19 cellular contexts compared by ENCODE assay signal in genomic region chr10:121284952-121285351, GRCh38.
DNase-seq lines count a peak whose midpoint lies in the region; ATAC-seq and TF ChIP-seq lines count a peak whose summit lies in the region.
"Had no signal": no experiment of that assay in that cellular context is flagged by ENCODE, and none has a peak within 500 bp of the region (broad histone marks: within the 10 kb centered on the region; RNA-seq: fewer than 3 reads in every experiment).

No MANE protein-coding gene starts in this region.

- H3K4me1 Mint-ChIP-seq in MCF 10A (ENCODE audit: insufficient read depth, unreplicated experiment): peaks cover 19% of the 10 kb centered on the region
- H3K4me1 Mint-ChIP-seq: CD14-positive monocyte; central memory CD8-positive, alpha-beta T cell had no signal

- POLR2A ChIA-PET in MCF 10A (lab: Yijun Ruan, JAX): interaction anchor here (0.6 to 1.7 kb wide), 4 partner anchors 14 to 106 kb away, joined by 3 to 6 read pairs (median 4); no protein-coding TSS in a partner anchor

- H3K4me1 ChIP-seq in breast epithelium (no peaks in the 10 kb centered on the region), transverse colon (peaks cover 0 to 72% (median 22%) of the 10 kb centered on the region in 4 donors)
- H3K4me1 ChIP-seq: gastrocnemius medialis, left lung had no signal

- H3K4me3 ChIP-seq in breast epithelium (no peak overlapping the region), transverse colon (no peak overlapping the region)
- H3K4me3 ChIP-seq: gastrocnemius medialis, left lung, suprapubic skin had no signal

- H3K4me3 Mint-ChIP-seq in MCF 10A (ENCODE audit: unreplicated experiment): no peak overlapping the region
- H3K4me3 Mint-ChIP-seq: CD14-positive monocyte; central memory CD8-positive, alpha-beta T cell had no signal

- H3K27me3 ChIP-seq in breast epithelium (peaks cover 0 to 25% of the 10 kb centered on the region in 2 donors), transverse colon (no peaks in the 10 kb centered on the region)
- H3K27me3 ChIP-seq: gastrocnemius medialis, left lung, suprapubic skin had no signal

- H3K9me3 ChIP-seq in breast epithelium (no peaks in the 10 kb centered on the region), transverse colon (no peaks in the 10 kb centered on the region)
- H3K9me3 ChIP-seq: gastrocnemius medialis, left lung, suprapubic skin had no signal

- CTCF ChIA-PET in MCF 10A (lab: Yijun Ruan, JAX): no interaction called here

- no peak for TF ChIP-seq CTCF in MCF 10A (IDR thresholded peaks at IDR 0.05; ENCODE audit: unreplicated experiment)
- TF ChIP-seq CTCF in breast epithelium (IDR thresholded peaks at IDR 0.05): no peak
- no peak for TF ChIP-seq CTCF in transverse colon (IDR thresholded peaks at IDR 0.05)

- no peak for TF ChIP-seq EP300 in transverse colon (IDR thresholded peaks at IDR 0.05; ENCODE audit: low read depth)

- H3K9me3 Mint-ChIP-seq in MCF 10A (ENCODE audit: unreplicated experiment): no peaks in the 10 kb centered on the region
- H3K9me3 Mint-ChIP-seq: central memory CD8-positive, alpha-beta T cell had no signal

- intact Hi-C loops in MCF 10A (cut with micrococcal nuclease): no loop called here
- intact Hi-C loops in breast epithelium (cut with DNase I; ENCODE audit: low total_unique reads): no loop called here
- intact Hi-C loops in transverse colon (cut with DNase I; ENCODE audit: low total_unique reads): no loop called here

- H3K27me3 Mint-ChIP-seq in MCF 10A (ENCODE audit: insufficient read depth, unreplicated experiment): no peaks in the 10 kb centered on the region

- DNase-seq in MCF 10A (ENCODE audit: unreplicated experiment): peak; percentile 22
- DNase-seq in breast epithelium (ENCODE audit: low spot score in 2 of 2): no peak
- peak; percentile 21 to 42 for DNase-seq in NCI-H446 (lab: John Stamatoyannopoulos, UW)
- DNase-seq in iPS-NIHi11 (ENCODE audit: low spot score): peak; percentile 44
- DNase-seq in transverse colon: no peak
- DNase-seq in GM19240 (ENCODE audit: insufficient read length, low spot score): no peak
- DNase-seq in stimulated activated naive CD4-positive, alpha-beta T cell (lab: John Stamatoyannopoulos, UW): no peak
- DNase-seq: amniotic stem cell, gastrocnemius medialis, left lung, NCI-H1417, NCI-H345 had no signal

- H3K27ac Mint-ChIP-seq in MCF 10A (ENCODE audit: low read depth, unreplicated experiment): no peak overlapping the region
- H3K27ac Mint-ChIP-seq: CD14-positive monocyte had no signal

- BruUV-seq in MCF 10A (replicated peaks; lab: Mats Ljungman, UMichigan): no TSS peak

- H3K27ac ChIP-seq in breast epithelium (no peak overlapping the region), transverse colon (peak overlapping the region; percentile 44 to 77 (median 64))
- H3K27ac ChIP-seq: gastrocnemius medialis, KMS-11, left lung, RWPE1, suprapubic skin had no signal

- H3K36me3 ChIP-seq in breast epithelium (no peaks in the 10 kb centered on the region), transverse colon (no peaks in the 10 kb centered on the region)
- H3K36me3 ChIP-seq: gastrocnemius medialis, left lung, suprapubic skin had no signal

- ATAC-seq in GM18861 (IDR thresholded peaks at IDR 0.05; ENCODE audit: unreplicated experiment): no peak
- ATAC-seq: esophagus mucosa, gastrocnemius medialis, left lung had no signal

- TF ChIP-seq POLR2A in breast epithelium (IDR thresholded peaks at IDR 0.05) (no peak), transverse colon (IDR thresholded peaks at IDR 0.05) (no peak)

- 27 to 39% methylated on average over 4 of the region's 4 CpGs for WGBS in transverse colon (ENCODE audit: low coverage in 1 of 2), 2 donors

- in situ Hi-C loops in transverse colon (cut with MboI; ENCODE audit: low pct_ligation_motif_present in 1 of 4, low pct_unique_long_range_greater_than_20kb in 1 of 4, low sequenced_read_pairs in 3 of 4): no loop called here

- H3K36me3 Mint-ChIP-seq in MCF 10A (ENCODE audit: insufficient read depth, unreplicated experiment): no peaks in the 10 kb centered on the region
- H3K36me3 Mint-ChIP-seq: CD14-positive monocyte had no signal

Comparison
In these comparisons a context has a peak if more than half of its experiments do, and no peak if none do; other contexts are left out.
1. DNase-seq: peak in MCF 10A (single experiment), NCI-H446 (2 of 2) and iPS-NIHi11 (single experiment); none in breast epithelium (0 of 2), transverse colon (single experiment), GM19240 (single experiment) and stimulated activated naive CD4-positive, alpha-beta T cell (0 of 6).
2. H3K27ac ChIP-seq: peak in transverse colon (4 of 4); none in breast epithelium (0 of 2).